2 cellular contexts compared by ENCODE assay signal in genomic region chr2:238170386-238171071, GRCh38.
TF ChIP-seq lines count a peak whose summit lies in the region.

No MANE protein-coding gene starts in this region.

TF ChIP-seq in SK-N-SH, 30 proteins besides CTCF, POLR2A, EP300 and RAD21 (continued from another document):
- TF ChIP-seq REST (IDR thresholded peaks at IDR 0.05; ENCODE audit: low read depth, low read length), result no peak
- TF ChIP-seq SMC3 (IDR thresholded peaks at IDR 0.05; ENCODE audit: low read depth, low read length), result no peak
- TF ChIP-seq MAX (IDR thresholded peaks at IDR 0.05; ENCODE audit: low read depth), result no peak
- TF ChIP-seq GABPA (IDR thresholded peaks at IDR 0.05; ENCODE audit: low read depth), result no peak
- no peak for TF ChIP-seq MXI1 (IDR thresholded peaks at IDR 0.05; ENCODE audit: low read depth, low read length)
- no peak for TF ChIP-seq IRF3 (IDR thresholded peaks at IDR 0.05; ENCODE audit: low read depth, low read length)
- TF ChIP-seq FOXJ3 (CRISPR knock-in tag; IDR thresholded peaks at IDR 0.05), result no peak
- no peak for TF ChIP-seq ELF1 (IDR thresholded peaks at IDR 0.05)
- TF ChIP-seq SIN3A (IDR thresholded peaks at IDR 0.05; ENCODE audit: borderline replicate concordance, low read depth, low read length), result no peak
- no peak for TF ChIP-seq USF1 (IDR thresholded peaks at IDR 0.05; ENCODE audit: borderline replicate concordance, low read depth)
- no peak for TF ChIP-seq TCF12 (IDR thresholded peaks at IDR 0.05)
- no peak for TF ChIP-seq POLR2AphosphoS5 (IDR thresholded peaks at IDR 0.05; ENCODE audit: low read depth, low read length)
- no peak for TF ChIP-seq RFX5 (IDR thresholded peaks at IDR 0.05; ENCODE audit: low read length)
- TF ChIP-seq GATA2 (CRISPR knock-in tag; IDR thresholded peaks at IDR 0.05), result no peak
- TF ChIP-seq NFIC (IDR thresholded peaks at IDR 0.05; ENCODE audit: borderline replicate concordance), result no peak
- no peak for TF ChIP-seq EZH2phosphoT487 (IDR thresholded peaks at IDR 0.05; ENCODE audit: borderline replicate concordance, low read depth)
- TF ChIP-seq PBX3 (IDR thresholded peaks at IDR 0.05), result no peak

TF ChIP-seq in SK-N-SH treated with all-trans-retinoic acid at 6 μM for 48 hours, 23 proteins besides CTCF, POLR2A, EP300 and RAD21 (continued from another document):
- TF ChIP-seq CSRNP3 (CRISPR knock-in tag; IDR thresholded peaks at IDR 0.05) (no peak), RARB (CRISPR knock-in tag; IDR thresholded peaks at IDR 0.05) (no peak), ZFP3 (CRISPR knock-in tag; IDR thresholded peaks at IDR 0.05) (no peak)
